9 cellular contexts compared by ENCODE assay signal in genomic region chr19:8367327-8368001, GRCh38. TPM values are rescaled to one million over a fixed set of nuclear protein-coding genes. Genes with fewer than 3 reads are reported as not detected.
DNase-seq lines count a peak whose midpoint lies in the region; ATAC-seq, FAIRE-seq and TF ChIP-seq lines count a peak whose summit lies in the region.
"Had no signal": no experiment of that assay in that cellular context is flagged by ENCODE, and none has a peak within 500 bp of the region (broad histone marks: within the 10 kb centered on the region; RNA-seq: fewer than 3 reads in every experiment).

No MANE protein-coding gene starts in this region.

- intact Hi-C loops in A673 (cut with micrococcal nuclease; ENCODE audit: unreplicated experiment) (no loop called here), heart right ventricle (cut with DNase I) (loop anchor here in 3 of 10 donors (1.0 to 2.0 kb wide), 3 partner anchors 23 to 25 kb away; partner anchors contain the start of gene RAB11B (in 2 of the 3)), psoas muscle (cut with DNase I) (loop anchor here in 1 of 2 donors (2.0 kb wide), 1 partner anchor 21 kb away; no protein-coding TSS in a partner anchor)

- no peak overlapping the region for H3K4me3 ChIP-seq in A673 (ENCODE audit: low read depth, low read length, poor library complexity, severe bottlenecking)
- peak overlapping the region in 7 of 10 donors; percentile 13 to 79 (median 23) for H3K4me3 ChIP-seq in heart right ventricle
- H3K4me3 ChIP-seq in psoas muscle: peak overlapping the region; percentile 84

- H3K9me3 ChIP-seq in A673 (ENCODE audit: low read depth, low read length, poor library complexity, severe bottlenecking): no peaks in the 10 kb centered on the region
- no peaks in the 10 kb centered on the region for H3K9me3 ChIP-seq in heart right ventricle
- H3K9me3 ChIP-seq in psoas muscle: no peaks in the 10 kb centered on the region

- no peaks in the 10 kb centered on the region for H3K9me3 Mint-ChIP-seq in T-helper 2 cell treated with Interferon-gamma antibody and Interleukin-4, amounts not matched to agents 5 μg/mL and 100 μg/mL, for 36 hours
- H3K9me3 Mint-ChIP-seq: activated naive CD8-positive, alpha-beta T cell treated with anti-CD3 and anti-CD28 coated beads, Interleukin-2, amount 10 ng/mL, durations not matched to agents 7 days and 5 days had no signal

- FAIRE-seq in HTR-8/SVneo (lab: Jason Lieb, UNC): peak; percentile 95

- no peak overlapping the region for H3K27ac Mint-ChIP-seq in T-helper 2 cell treated with Interferon-gamma antibody and Interleukin-4, amounts not matched to agents 5 μg/mL and 100 μg/mL, for 36 hours
- H3K27ac Mint-ChIP-seq: activated naive CD8-positive, alpha-beta T cell treated with anti-CD3 and anti-CD28 coated beads, Interleukin-2, amount 10 ng/mL, durations not matched to agents 7 days and 5 days had no signal

- no peaks in the 10 kb centered on the region for H3K36me3 ChIP-seq in A673 (ENCODE audit: insufficient read depth, low read length, poor library complexity, severe bottlenecking)
- H3K36me3 ChIP-seq in heart right ventricle: peaks cover 0 to 49% (median 0%) of the 10 kb centered on the region in 9 donors
- peaks cover 4 to 50% of the 10 kb centered on the region in 2 donors for H3K36me3 ChIP-seq in psoas muscle (ENCODE audit: insufficient read depth in 1 of 2, low read depth in 1 of 2)

- ATAC-seq in heart right ventricle (peak; percentile 36 to 81 (median 66)), psoas muscle (peak; percentile 63 to 72 (median 65))

- BruUV-seq in A673 (replicated peaks; lab: Mats Ljungman, UMichigan): no TSS peak

- no peak overlapping the region for H3K4me3 Mint-ChIP-seq in T-helper 2 cell treated with Interferon-gamma antibody and Interleukin-4, amounts not matched to agents 5 μg/mL and 100 μg/mL, for 36 hours
- H3K4me3 Mint-ChIP-seq: activated naive CD8-positive, alpha-beta T cell treated with anti-CD3 and anti-CD28 coated beads, Interleukin-2, amount 10 ng/mL, durations not matched to agents 7 days and 5 days had no signal

- H3K4me1 Mint-ChIP-seq in T-helper 2 cell treated with Interferon-gamma antibody and Interleukin-4, amounts not matched to agents 5 μg/mL and 100 μg/mL, for 36 hours (ENCODE audit: low read depth): peaks cover 11% of the 10 kb centered on the region

- CTCF ChIA-PET in A673 (lab: Charles Lee): interaction anchor here (0.7 to 0.9 kb wide), 2 partner anchors 14 to 34 kb away, joined by 3 to 4 read pairs; no protein-coding TSS in a partner anchor

- H3K4me1 ChIP-seq in A673 (ENCODE audit: insufficient read depth, low read length, poor library complexity, severe bottlenecking): peaks cover 26% of the 10 kb centered on the region
- peaks cover 17 to 79% (median 54%) of the 10 kb centered on the region in 9 donors for H3K4me1 ChIP-seq in heart right ventricle
- H3K4me1 ChIP-seq in psoas muscle: peaks cover 48% of the 10 kb centered on the region

- DNase-seq in A673 (ENCODE audit: low spot score) (peak; percentile 89), HTR-8/SVneo (ENCODE audit: insufficient read length, low spot score) (peak; percentile 92), amniotic epithelial cell (ENCODE audit: low read depth) (peak; percentile 98), heart right ventricle (peak; percentile 90 to 91), psoas muscle (peak; percentile 96)
- no peak for DNase-seq in activated T-cell treated with anti-CD3 and anti-CD28 coated beads, Interleukin-2, amount 50 U/mL, for 48 hours
- no peak for DNase-seq in T-helper 2 cell treated with Interferon-gamma antibody and Interleukin-4, amounts not matched to agents 5 μg/mL and 100 μg/mL, for 36 hours (ENCODE audit: low spot score)
- no peak for DNase-seq in stimulated activated CD4-positive, alpha-beta T cell treated with anti-CD3 and anti-CD28 coated beads, Interleukin-2, amount 100 ng/mL, for 24 hours
- DNase-seq: activated naive CD8-positive, alpha-beta T cell treated with anti-CD3 and anti-CD28 coated beads, Interleukin-2, amount 10 ng/mL, durations not matched to agents 7 days and 5 days had no signal

- 20 to 22% methylated on average over 23 of the region's 23 CpGs for WGBS in heart right ventricle, 2 donors
- 21 to 31% (median 27%) methylated on average over 16 to 23 of the region's 23 CpGs for WGBS in psoas muscle, 3 donors

- TF ChIP-seq CTCF in A673 (conservative IDR thresholded peaks at IDR 0.05; ENCODE audit: low read depth, low read length) (no peak), heart right ventricle (IDR thresholded peaks at IDR 0.05) (no peak), psoas muscle (IDR thresholded peaks at IDR 0.05) (no peak)

- peaks cover 23% of the 10 kb centered on the region for H3K27me3 Mint-ChIP-seq in T-helper 2 cell treated with Interferon-gamma antibody and Interleukin-4, amounts not matched to agents 5 μg/mL and 100 μg/mL, for 36 hours (ENCODE audit: low read depth)

- H3K27me3 ChIP-seq in A673 (replicated peaks; ENCODE audit: insufficient read depth, low read depth, low read length, poor library complexity): peaks cover 6% of the 10 kb centered on the region
- peaks cover 0 to 30% (median 0%) of the 10 kb centered on the region in 7 donors for H3K27me3 ChIP-seq in heart right ventricle
- H3K27me3 ChIP-seq in psoas muscle (ENCODE audit: insufficient read depth in 3 of 3, low read length in 2 of 3): no peaks in the 10 kb centered on the region

- no peaks in the 10 kb centered on the region for H3K36me3 Mint-ChIP-seq in T-helper 2 cell treated with Interferon-gamma antibody and Interleukin-4, amounts not matched to agents 5 μg/mL and 100 μg/mL, for 36 hours (ENCODE audit: low read depth)

- POLR2A ChIA-PET in A673 (lab: Charles Lee; ENCODE audit: low non-redundant PET): interaction anchor here (0.6 kb wide), 1 partner anchor 12 kb away, joined by 6 read pairs; no protein-coding TSS in a partner anchor

- H3K27ac ChIP-seq in A673 (ENCODE audit: low read depth, low read length, poor library complexity, severe bottlenecking) (no peak overlapping the region), heart right ventricle (peak overlapping the region in 9 of 10 donors; percentile 31 to 93 (median 78)), psoas muscle (peak overlapping the region; percentile 88)

RNA-seq across cellular contexts. Expression of gene ANGPTL4, which starts 3.5 kb away (rescaled TPM):
- total RNA-seq in A673 (2021): 1.1 and 1.7 TPM in 2 replicates
- total RNA-seq in heart right ventricle: 100 to 1,000 TPM in 1 of 10 donors, 10 to 100 TPM in 1, 1 to 10 TPM in 8; 1.5 to 154 (median 4.5) TPM
- polyA plus RNA-seq in heart right ventricle: 10 to 100 TPM; 11.3 to 28.7 TPM
- total RNA-seq in psoas muscle: 100 to 1,000 TPM in 1 of 4 donors, 10 to 100 TPM in 3; 10.7 to 118 (median 44.7) TPM
- 100 to 1,000 TPM in 1 of 3 donors, 10 to 100 TPM in 2; 17.2 to 235 (median 19.1) TPM for polyA plus RNA-seq in psoas muscle

RNA-seq across cellular contexts. Expression of gene RAB11B, which starts 22.7 kb away (rescaled TPM):
- total RNA-seq in A673 (2021) (88.7 and 91.4 TPM in 2 replicates), heart right ventricle (100 to 1,000 TPM; 140 to 178 (median 159) TPM), psoas muscle (100 to 1,000 TPM in 1 of 4 donors, 10 to 100 TPM in 3; 77.1 to 130 (median 82.2) TPM)
- polyA plus RNA-seq in heart right ventricle (100 to 1,000 TPM; 111 to 112 TPM), psoas muscle (10 to 100 TPM; 43.9 to 59.9 (median 56.9) TPM)

RNA-seq across cellular contexts. Expression of gene KANK3, which starts 24.4 kb away (rescaled TPM):
- total RNA-seq in A673 (2021) (0.73 and 1.1 TPM in 2 replicates), heart right ventricle (10 to 100 TPM; 10.2 to 26.1 (median 16.7) TPM), psoas muscle (10 to 100 TPM in 2 of 4 donors, 1 to 10 TPM in 2; 7.1 to 14.2 (median 9.7) TPM)
- polyA plus RNA-seq in heart right ventricle (10 to 100 TPM; 23.8 to 34.0 TPM), psoas muscle (1 to 10 TPM; 5.1 to 9.4 (median 7.7) TPM)

RNA-seq across cellular contexts. Expression of gene MARCHF2, which starts 45.6 kb away (rescaled TPM):
- 8.8 and 11.8 TPM in 2 replicates for total RNA-seq in A673 (2021)
- 100 to 1,000 TPM in 1 of 10 donors, 10 to 100 TPM in 9; 70.4 to 104 (median 90.8) TPM for total RNA-seq in heart right ventricle
- polyA plus RNA-seq in heart right ventricle: 10 to 100 TPM; 49.2 to 67.5 TPM
- total RNA-seq in psoas muscle: 10 to 100 TPM; 47.7 to 56.0 (median 52.2) TPM
- polyA plus RNA-seq in psoas muscle: 10 to 100 TPM; 32.8 to 55.6 (median 48.9) TPM

RNA-seq across cellular contexts. Expression of gene RPS28, which starts 46.2 kb away (rescaled TPM):
- 1,301 and 1,324 TPM in 2 replicates for total RNA-seq in A673 (2021)
- 1,000 to 10,000 TPM in 9 of 10 donors, 100 to 1,000 TPM in 1; 992 to 1,375 (median 1,101) TPM for total RNA-seq in heart right ventricle
- polyA plus RNA-seq in heart right ventricle: 100 to 1,000 TPM; 883 to 920 TPM
- 1,000 to 10,000 TPM in 2 of 4 donors, 100 to 1,000 TPM in 2; 947 to 1,442 (median 1,003) TPM for total RNA-seq in psoas muscle
- polyA plus RNA-seq in psoas muscle: 100 to 1,000 TPM; 431 to 717 (median 657) TPM

Comparison
In these comparisons a context has a peak if more than half of its experiments do, and no peak if none do; other contexts are left out.
1. DNase-seq: peak in A673 (single experiment), HTR-8/SVneo (single experiment), amniotic epithelial cell (single experiment), heart right ventricle (2 of 2) and psoas muscle (2 of 2); none in activated T-cell treated with anti-CD3 and anti-CD28 coated beads, Interleukin-2, amount 50 U/mL, for 48 hours (0 of 2), T-helper 2 cell treated with Interferon-gamma antibody and Interleukin-4, amounts not matched to agents 5 μg/mL and 100 μg/mL, for 36 hours (single experiment) and stimulated activated CD4-positive, alpha-beta T cell treated with anti-CD3 and anti-CD28 coated beads, Interleukin-2, amount 100 ng/mL, for 24 hours (0 of 2).